In genomic region chr2:201239167-201239935, GRCh38 we compare ENCODE assay signal across 8 cellular contexts. TPM values are rescaled to one million over a fixed set of nuclear protein-coding genes. Genes with fewer than 3 reads are reported as not detected.
DNase-seq lines count a peak whose midpoint lies in the region; ATAC-seq and TF ChIP-seq lines count a peak whose summit lies in the region.
"Not testable (repeated sequence)": the region's sequence is repeated elsewhere in the genome, so short reads cannot be mapped to it uniquely, and the experiment has no call there.

No MANE protein-coding gene starts in this region.

- not testable (repeated sequence) for H3K9ac ChIP-seq in skeletal muscle tissue (ENCODE audit: low read depth in 1 of 3, low read length in 3 of 3)

- WGBS in heart left ventricle, 4 donors = 82 to 85% (median 84%) methylated on average over 21 of the region's 21 CpGs

- H3K9me3 ChIP-seq in CD4-positive, alpha-beta T cell (ENCODE audit: control insufficient read depth, low read length); heart left ventricle; skeletal muscle tissue (ENCODE audit: control insufficient read depth in 3 of 3, low read length in 3 of 3); uterus: not testable (repeated sequence)

- H3K27ac ChIP-seq in CD4-positive, alpha-beta T cell (ENCODE audit: low read depth, low read length) = not testable (repeated sequence)
- H3K27ac ChIP-seq in heart left ventricle (peak overlapping the region in 11 of 12 donors; percentile 26 to 83 (median 55)), skeletal muscle tissue (ENCODE audit: low read depth, low read length) (peak overlapping the region; percentile 40), uterus (peak overlapping the region; percentile 10 to 40)

- H3K4me1 ChIP-seq in heart left ventricle = peaks cover 0 to 60% (median 9%) of the 10 kb centered on the region in 12 donors
- not testable (repeated sequence) for H3K4me1 ChIP-seq in skeletal muscle tissue (ENCODE audit: control insufficient read depth in 3 of 3, insufficient read depth in 3 of 3, low read length in 3 of 3); uterus

- H3K27ac Mint-ChIP-seq in CD4-positive, alpha-beta T cell = peak overlapping the region; percentile 73
- peak overlapping the region; percentile 56 for H3K27ac Mint-ChIP-seq in activated CD4-positive, alpha-beta memory T cell treated with anti-CD3 and anti-CD28 coated beads, Interleukin-2, amount 10 ng/mL, durations not matched to agents 7 days and 5 days

- not testable (repeated sequence) for H3K9me3 Mint-ChIP-seq in CD4-positive, alpha-beta T cell; activated CD4-positive, alpha-beta memory T cell treated with anti-CD3 and anti-CD28 coated beads, Interleukin-2, amount 10 ng/mL, durations not matched to agents 7 days and 5 days

- not testable (repeated sequence) for DNase-seq in CD4-positive, alpha-beta T cell
- peak; percentile 72 for DNase-seq in NOMO-1 treated with dmso at 0.1 percent for 144 hours (lab: John Stamatoyannopoulos, UW; ENCODE audit: unreplicated experiment)
- peak; percentile 35 for DNase-seq in activated CD4-positive, alpha-beta memory T cell treated with anti-CD3 and anti-CD28 coated beads, Interleukin-2, amount 10 ng/mL, durations not matched to agents 7 days and 5 days
- peak; percentile 40 to 50 for DNase-seq in cardiac fibroblast (ENCODE audit: low read depth in 2 of 2)
- DNase-seq in heart left ventricle = peak; percentile 70 to 80 (median 72)
- DNase-seq in midbrain (lab: John Stamatoyannopoulos, UW) = peak; percentile 16
- peak; percentile 49 to 59 for DNase-seq in uterus

- H3K4me3 ChIP-seq in cardiac fibroblast (replicated peaks in 1 of 2; ENCODE audit: low read depth in 2 of 2, low read length in 2 of 2); uterus: not testable (repeated sequence)
- peak overlapping the region in 3 of 12 donors; percentile 9 to 22 (median 10) for H3K4me3 ChIP-seq in heart left ventricle
- peak overlapping the region in 1 of 3 donors; percentile 28 for H3K4me3 ChIP-seq in skeletal muscle tissue (ENCODE audit: low read length in 3 of 3)

- CTCF ChIA-PET in CD4-positive, alpha-beta T cell (lab: Charles Lee) = not testable (repeated sequence)
- CTCF ChIA-PET in activated CD4-positive, alpha-beta memory T cell treated with anti-CD3 and anti-CD28 coated beads, Interleukin-2, amount 10 ng/mL, durations not matched to agents 7 days and 5 days (lab: Charles Lee) = interaction anchor here (0.5 to 3.9 kb wide), 2 partner anchors 21 to 125 kb away, joined by 3 to 31 read pairs; no protein-coding TSS in a partner anchor

- H3K27me3 Mint-ChIP-seq in CD4-positive, alpha-beta T cell; activated CD4-positive, alpha-beta memory T cell treated with anti-CD3 and anti-CD28 coated beads, Interleukin-2, amount 10 ng/mL, durations not matched to agents 7 days and 5 days: not testable (repeated sequence)

- peak overlapping the region; percentile 61 for H3K4me3 Mint-ChIP-seq in CD4-positive, alpha-beta T cell
- peak overlapping the region; percentile 18 for H3K4me3 Mint-ChIP-seq in activated CD4-positive, alpha-beta memory T cell treated with anti-CD3 and anti-CD28 coated beads, Interleukin-2, amount 10 ng/mL, durations not matched to agents 7 days and 5 days

- not testable (repeated sequence) for H3K27me3 ChIP-seq in CD4-positive, alpha-beta T cell (ENCODE audit: control insufficient read depth, insufficient read depth, low read length); heart left ventricle; skeletal muscle tissue (ENCODE audit: control insufficient read depth in 3 of 3, insufficient read depth in 3 of 3, low read length in 3 of 3); uterus

- POLR2A ChIA-PET in CD4-positive, alpha-beta T cell (lab: Charles Lee) = interaction anchor here (1.0 kb wide), 1 partner anchor 14 kb away, joined by 3 read pairs; no protein-coding TSS in a partner anchor
- POLR2A ChIA-PET in activated CD4-positive, alpha-beta memory T cell treated with anti-CD3 and anti-CD28 coated beads, Interleukin-2, amount 10 ng/mL, durations not matched to agents 7 days and 5 days (lab: Charles Lee) = interaction anchor here (0.8 to 4.1 kb wide), 4 partner anchors 21 to 376 kb away, joined by 3 to 104 read pairs (median 3); partner anchors contain the start of genes CASP8 and TRAK2

- intact Hi-C loops in CD4-positive, alpha-beta T cell (cut with DNase I, micrococcal nuclease) = loop anchor here (5.0 to 10.0 kb wide), 4 partner anchors 38 to 623 kb away; partner anchors contain the start of gene TMEM237 (in 2 of the 2)
- intact Hi-C loops in heart left ventricle (cut with DNase I) = loop anchor here in 8 of 10 donors (1.0 to 10.0 kb wide), 7 partner anchors 19 to 385 kb away; partner anchors contain the start of genes CFLAR (in 2 of the 8), STRADB (in 1 of the 8) and TRAK2 (in 1 of the 8)
- intact Hi-C loops in uterus (cut with DNase I; ENCODE audit: low total_unique reads) = not testable (repeated sequence)

- TF ChIP-seq POLR2A in heart left ventricle (IDR thresholded peaks at IDR 0.05); uterus (IDR thresholded peaks at IDR 0.05): not testable (repeated sequence)

- H3K4me1 Mint-ChIP-seq in CD4-positive, alpha-beta T cell (ENCODE audit: low read depth) = peaks cover 83% of the 10 kb centered on the region
- peaks cover 41% of the 10 kb centered on the region for H3K4me1 Mint-ChIP-seq in activated CD4-positive, alpha-beta memory T cell treated with anti-CD3 and anti-CD28 coated beads, Interleukin-2, amount 10 ng/mL, durations not matched to agents 7 days and 5 days

- peaks cover 59% of the 10 kb centered on the region for H3K36me3 Mint-ChIP-seq in CD4-positive, alpha-beta T cell (ENCODE audit: low read depth)
- H3K36me3 Mint-ChIP-seq in activated CD4-positive, alpha-beta memory T cell treated with anti-CD3 and anti-CD28 coated beads, Interleukin-2, amount 10 ng/mL, durations not matched to agents 7 days and 5 days (ENCODE audit: low read depth) = peaks cover 75% of the 10 kb centered on the region

- not testable (repeated sequence) for TF ChIP-seq CTCF in CD4-positive, alpha-beta T cell (IDR thresholded peaks at IDR 0.05); cardiac fibroblast (IDR thresholded peaks at IDR 0.05; ENCODE audit: low read depth, low read length); heart left ventricle (IDR thresholded peaks at IDR 0.05); uterus (IDR thresholded peaks at IDR 0.05)

- not testable (repeated sequence) for H3K36me3 ChIP-seq in heart left ventricle; skeletal muscle tissue (ENCODE audit: control insufficient read depth in 3 of 3, insufficient read depth in 3 of 3, low read length in 3 of 3); uterus

- not testable (repeated sequence) for ATAC-seq in CD4-positive, alpha-beta T cell (ENCODE audit: poor library complexity)
- ATAC-seq in heart left ventricle = peak; percentile 37 to 90 (median 88)

RNA-seq across cellular contexts. Expression of gene CASP8, which starts 21.0 kb away (rescaled TPM):
- total RNA-seq in CD4-positive, alpha-beta T cell = 100 to 1,000 TPM; 172 to 175 TPM
- total RNA-seq in activated CD4-positive, alpha-beta memory T cell treated with anti-CD3 and anti-CD28 coated beads, Interleukin-2, amount 10 ng/mL, durations not matched to agents 7 days and 5 days = 100 to 1,000 TPM in 1 of 2 experiments, 10 to 100 TPM in 1; 99.8 to 102 TPM
- 10 to 100 TPM in 1 of 9 donors, 1 to 10 TPM in 8; 2.0 to 15.7 (median 3.0) TPM for total RNA-seq in heart left ventricle
- polyA plus RNA-seq in heart left ventricle = 1 to 10 TPM; 1.8 to 2.9 TPM
- 8.4 TPM for total RNA-seq in skeletal muscle tissue
- total RNA-seq in uterus = 100 to 1,000 TPM in 1 of 4 donors, 10 to 100 TPM in 2, 1 to 10 TPM in 1; 2.6 to 111 (median 20.7) TPM

RNA-seq across cellular contexts. Expression of gene CASP10, which starts 56.4 kb away (rescaled TPM):
- 10 to 100 TPM; 12.6 to 13.7 TPM for total RNA-seq in CD4-positive, alpha-beta T cell
- total RNA-seq in activated CD4-positive, alpha-beta memory T cell treated with anti-CD3 and anti-CD28 coated beads, Interleukin-2, amount 10 ng/mL, durations not matched to agents 7 days and 5 days = 10 to 100 TPM; 47.8 to 51.3 TPM
- 10 to 100 TPM in 2 of 9 donors, 1 to 10 TPM in 7; 4.3 to 24.0 (median 5.8) TPM for total RNA-seq in heart left ventricle
- polyA plus RNA-seq in heart left ventricle = 1 to 10 TPM; 2.8 to 3.5 TPM
- 16.2 TPM for total RNA-seq in skeletal muscle tissue
- 10 to 100 TPM in 2 of 4 donors, 1 to 10 TPM in 2; 1.8 to 21.6 (median 11.7) TPM for total RNA-seq in uterus
